ENCODE assay signal across 22 cellular contexts in the genomic region with DNA sequence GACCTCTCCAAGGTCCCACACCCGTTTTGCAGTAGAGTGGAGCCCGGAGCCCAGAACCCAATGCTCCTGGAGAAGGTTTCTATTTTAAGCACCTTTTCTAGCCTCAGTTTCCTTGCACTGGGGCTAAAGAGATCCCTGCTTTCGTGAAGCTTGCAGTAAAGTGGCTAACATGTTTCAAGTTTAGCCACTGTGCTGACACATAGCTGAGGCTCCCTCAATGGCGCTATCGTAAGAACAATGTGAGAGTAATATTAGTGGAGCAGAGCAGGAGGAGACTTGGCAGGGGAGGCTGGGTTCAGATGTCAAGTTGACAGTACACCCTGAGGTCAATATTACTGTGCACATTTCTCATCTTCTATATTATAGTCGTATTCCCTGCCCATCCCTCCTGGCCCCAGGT. TPM values are rescaled to one million over a fixed set of nuclear protein-coding genes. Genes with fewer than 3 reads are reported as not detected.
DNase-seq lines count a peak whose midpoint lies in the region; ATAC-seq and TF ChIP-seq lines count a peak whose summit lies in the region.
"Had no signal": no experiment of that assay in that cellular context is flagged by ENCODE, and none has a peak within 500 bp of the region (broad histone marks: within the 10 kb centered on the region; RNA-seq: fewer than 3 reads in every experiment).

No MANE protein-coding gene starts in this region.

- H3K36me3 ChIP-seq in HEK293 (ENCODE audit: control insufficient read depth in 2 of 2, insufficient read depth in 1 of 2, low read length in 2 of 2): no peaks in the 10 kb centered on the region
- H3K36me3 ChIP-seq in right atrium auricular region: no peaks in the 10 kb centered on the region
- H3K36me3 ChIP-seq: BE2C had no signal

- intact Hi-C loops in sciatic nerve (cut with DNase I): no loop called here

- H3K4me3 Mint-ChIP-seq in nephron progenitor cell: peak overlapping the region; percentile 37
- H3K4me3 Mint-ChIP-seq: CD4-positive, CD25-positive, alpha-beta regulatory T cell; CD8-positive, alpha-beta memory T cell had no signal

- no peaks in the 10 kb centered on the region for H3K27me3 ChIP-seq in right atrium auricular region

- no peaks in the 10 kb centered on the region for H3K9me3 Mint-ChIP-seq in nephron progenitor cell

- ATAC-seq in sciatic nerve: peak; percentile 62
- ATAC-seq: GM12878, HCT116 had no signal

- CTCF ChIA-PET in HEK293 (lab: Yijun Ruan, JAX): interaction anchor here (1.1 to 1.2 kb wide), 2 partner anchors 67 to 93 kb away, joined by 4 read pairs; no protein-coding TSS in a partner anchor

- peak overlapping the region; percentile 11 for H3K27ac Mint-ChIP-seq in nephron progenitor cell
- H3K27ac Mint-ChIP-seq: CD4-positive, CD25-positive, alpha-beta regulatory T cell had no signal

- H3K4me3 ChIP-seq in HEK293 (ENCODE audit: low read depth, low read length): no peak overlapping the region
- H3K4me3 ChIP-seq in right atrium auricular region: no peak overlapping the region
- H3K4me3 ChIP-seq: GM12878, GM23248 had no signal

- H3K4me1 ChIP-seq in HEK293 (ENCODE audit: control insufficient read depth, insufficient read depth, low read length) (peaks cover 7% of the 10 kb centered on the region; the same call in 1 of the 2 replicates), right atrium auricular region (peaks cover 0 to 12% of the 10 kb centered on the region in 2 donors)
- H3K4me1 ChIP-seq: BE2C had no signal

- no peak overlapping the region for H3K27ac ChIP-seq in HEK293 (ENCODE audit: extremely low read depth, low read depth, low read length)
- no peak overlapping the region for H3K27ac ChIP-seq in right atrium auricular region
- H3K27ac ChIP-seq: GM23248 had no signal

- POLR2A ChIA-PET in HEK293 (lab: Yijun Ruan, JAX): no interaction called here

- DNase-seq in nephron progenitor cell (no peak), sciatic nerve (ENCODE audit: low spot score) (no peak), right atrium auricular region (ENCODE audit: low spot score) (no peak), NCI-H2081 (lab: John Stamatoyannopoulos, UW) (no peak)
- no peak for DNase-seq in stimulated activated CD8-positive, alpha-beta memory T cell treated with anti-CD3 and anti-CD28 coated beads, Interleukin-4, amount 100 ng/mL, for 48 hours
- DNase-seq: ACHN; BE2C; C1 segment of cervical spinal cord; CD4-positive, CD25-positive, alpha-beta regulatory T cell; CD8-positive, alpha-beta memory T cell; COR-L47; DMS 273 treated with DMSO at 0.1 percent for 48 hours; DMS53; DND-41; EL; GM23248; H7; IMR-90 had no signal

- H3K27me3 Mint-ChIP-seq in nephron progenitor cell (ENCODE audit: low read depth, poor library complexity): peaks cover 4% of the 10 kb centered on the region
- H3K27me3 Mint-ChIP-seq: CD4-positive, CD25-positive, alpha-beta regulatory T cell had no signal

- H3K9me3 ChIP-seq in HEK293 (ENCODE audit: control insufficient read depth, insufficient read depth, low read depth, low read length) (no peaks in the 10 kb centered on the region), right atrium auricular region (no peaks in the 10 kb centered on the region)
- H3K9me3 ChIP-seq: BE2C had no signal

- TF ChIP-seq CTCF in HEK293 (tag by site-specific recombination; IDR thresholded peaks at IDR 0.05): no peak
- TF ChIP-seq CTCF in nephron progenitor cell (IDR thresholded peaks at IDR 0.05): no peak
- no peak for TF ChIP-seq CTCF in right atrium auricular region (IDR thresholded peaks at IDR 0.05)

- H3K36me3 Mint-ChIP-seq in nephron progenitor cell (ENCODE audit: low read depth): peaks cover 3% of the 10 kb centered on the region
- H3K36me3 Mint-ChIP-seq: CD4-positive, CD25-positive, alpha-beta regulatory T cell; CD8-positive, alpha-beta memory T cell had no signal

- peaks cover 67% of the 10 kb centered on the region for H3K4me1 Mint-ChIP-seq in nephron progenitor cell
- H3K4me1 Mint-ChIP-seq: CD8-positive, alpha-beta memory T cell had no signal

TF ChIP-seq in HEK293, 187 proteins besides CTCF, POLR2A, EP300 and RAD21:
- TF ChIP-seq, protein P1, sequence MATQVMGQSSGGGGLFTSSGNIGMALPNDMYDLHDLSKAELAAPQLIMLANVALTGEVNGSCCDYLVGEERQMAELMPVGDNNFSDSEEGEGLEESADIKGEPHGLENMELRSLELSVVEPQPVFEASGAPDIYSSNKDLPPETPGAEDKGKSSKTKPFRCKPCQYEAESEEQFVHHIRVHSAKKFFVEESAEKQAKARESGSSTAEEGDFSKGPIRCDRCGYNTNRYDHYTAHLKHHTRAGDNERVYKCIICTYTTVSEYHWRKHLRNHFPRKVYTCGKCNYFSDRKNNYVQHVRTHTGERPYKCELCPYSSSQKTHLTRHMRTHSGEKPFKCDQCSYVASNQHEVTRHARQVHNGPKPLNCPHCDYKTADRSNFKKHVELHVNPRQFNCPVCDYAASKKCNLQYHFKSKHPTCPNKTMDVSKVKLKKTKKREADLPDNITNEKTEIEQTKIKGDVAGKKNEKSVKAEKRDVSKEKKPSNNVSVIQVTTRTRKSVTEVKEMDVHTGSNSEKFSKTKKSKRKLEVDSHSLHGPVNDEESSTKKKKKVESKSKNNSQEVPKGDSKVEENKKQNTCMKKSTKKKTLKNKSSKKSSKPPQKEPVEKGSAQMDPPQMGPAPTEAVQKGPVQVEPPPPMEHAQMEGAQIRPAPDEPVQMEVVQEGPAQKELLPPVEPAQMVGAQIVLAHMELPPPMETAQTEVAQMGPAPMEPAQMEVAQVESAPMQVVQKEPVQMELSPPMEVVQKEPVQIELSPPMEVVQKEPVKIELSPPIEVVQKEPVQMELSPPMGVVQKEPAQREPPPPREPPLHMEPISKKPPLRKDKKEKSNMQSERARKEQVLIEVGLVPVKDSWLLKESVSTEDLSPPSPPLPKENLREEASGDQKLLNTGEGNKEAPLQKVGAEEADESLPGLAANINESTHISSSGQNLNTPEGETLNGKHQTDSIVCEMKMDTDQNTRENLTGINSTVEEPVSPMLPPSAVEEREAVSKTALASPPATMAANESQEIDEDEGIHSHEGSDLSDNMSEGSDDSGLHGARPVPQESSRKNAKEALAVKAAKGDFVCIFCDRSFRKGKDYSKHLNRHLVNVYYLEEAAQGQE (tag by site-specific recombination; IDR thresholded peaks at IDR 0.05): 0 out of 2 replicates have a peak, but pooled peaks have one; percentile 27
- TF ChIP-seq ZNF174 (tag by site-specific recombination; IDR thresholded peaks at IDR 0.05) (no peak), ZNF600 (tag by site-specific recombination; IDR thresholded peaks at IDR 0.05) (no peak), SCRT1 (tag by site-specific recombination; IDR thresholded peaks at IDR 0.05; ENCODE audit: borderline replicate concordance) (no peak)

RNA-seq across cellular contexts. Expression of a gene that starts 7.9 kb away (rescaled TPM):
- total RNA-seq in sciatic nerve (not detected), right atrium auricular region (not detected)
- total RNA-seq: CD4-positive, CD25-positive, alpha-beta regulatory T cell; CD8-positive, alpha-beta memory T cell; G401; GM12878; GM23248; H7; IMR-90 had no signal

RNA-seq across cellular contexts. Expression of a gene that starts 46.4 kb away (rescaled TPM):
- total RNA-seq in sciatic nerve: 1.2 TPM
- not detected for total RNA-seq in right atrium auricular region
- total RNA-seq: CD4-positive, CD25-positive, alpha-beta regulatory T cell; CD8-positive, alpha-beta memory T cell; G401; GM12878; GM23248; IMR-90 had no signal
